ENCODE assay signal across 10 cellular contexts in the genomic region with DNA sequence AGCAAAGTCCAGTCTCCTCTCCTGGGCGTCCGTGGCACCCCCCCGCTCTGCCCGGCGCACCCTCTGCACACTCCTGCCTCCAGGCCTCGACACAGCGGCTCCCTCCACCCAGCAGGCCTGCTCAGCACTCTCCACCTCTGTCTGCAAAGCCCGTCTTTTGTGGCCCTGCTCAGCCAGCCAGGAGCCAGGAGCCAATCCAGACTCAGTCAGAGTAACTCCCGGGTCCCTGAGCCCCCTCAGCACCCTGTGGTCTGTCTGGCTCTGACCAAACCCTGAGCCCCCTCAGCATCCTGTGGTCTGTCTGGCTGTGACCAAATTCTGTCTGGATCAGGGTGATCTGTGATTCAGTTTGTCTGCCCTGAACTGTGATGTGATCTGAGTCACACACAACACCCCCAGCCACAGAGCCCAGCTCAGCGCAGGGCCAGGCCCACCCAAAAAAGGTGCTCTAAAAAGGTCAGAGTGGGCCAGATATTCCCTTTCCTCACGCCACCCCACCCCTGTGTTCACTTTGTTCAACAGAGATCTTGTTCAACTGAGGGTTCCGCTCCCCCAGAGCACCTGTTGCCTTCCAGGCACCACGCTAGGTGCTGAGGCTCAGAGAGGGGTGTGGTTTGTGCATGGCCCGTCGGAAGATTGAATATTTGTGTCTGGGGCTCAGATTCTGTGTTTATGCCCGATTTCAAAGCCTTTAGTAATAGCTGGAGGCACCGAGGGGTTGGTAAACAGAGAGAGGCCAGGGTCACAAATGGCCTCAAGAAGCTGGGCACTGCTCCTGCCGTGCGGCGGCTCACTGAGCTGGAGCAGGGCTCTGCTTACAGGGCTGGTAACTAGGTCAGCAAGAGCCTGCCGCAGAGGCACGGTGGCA. TPM values are rescaled to one million over a fixed set of nuclear protein-coding genes. Genes with fewer than 3 reads are reported as not detected.
A peak's percentile ranks its signal among the peaks of the same experiment; 100 is the strongest.
DNase-seq lines count a peak whose midpoint lies in the region; ATAC-seq and TF ChIP-seq lines count a peak whose summit lies in the region.
"Had no signal": no experiment of that assay in that cellular context is flagged by ENCODE, and none has a peak within 500 bp of the region (broad histone marks: within the 10 kb centered on the region; RNA-seq: fewer than 3 reads in every experiment).

No MANE protein-coding gene starts in this region.

- peaks cover 23% of the 10 kb centered on the region for H3K27me3 Mint-ChIP-seq in stimulated activated naive CD8-positive, alpha-beta T cell treated with anti-CD3 and anti-CD28 coated beads, Interleukin-15, amount 100 ng/mL, for 72 hours

- H3K4me1 ChIP-seq in heart left ventricle, result peaks cover 0 to 20% (median 0%) of the 10 kb centered on the region in 12 donors

- intact Hi-C loops in cardiac septum (cut with DNase I), result no loop called here
- intact Hi-C loops in heart left ventricle (cut with DNase I), result no loop called here

- no peaks in the 10 kb centered on the region for H3K36me3 ChIP-seq in heart left ventricle
- H3K36me3 ChIP-seq: heart right ventricle, WERI-Rb-1 had no signal

- H3K4me3 ChIP-seq in heart left ventricle, result no peak overlapping the region
- H3K4me3 ChIP-seq: heart right ventricle had no signal

- WGBS in heart left ventricle, 4 donors, result 75 to 80% (median 77%) methylated on average over 19 to 22 of the region's 22 CpGs

- in situ Hi-C loops in GM13976 (cut with MboI; ENCODE audit: low sequenced_read_pairs, unreplicated experiment), result no loop called here

- peak overlapping the region in 1 of 2 donors; percentile 89 for H3K27ac Mint-ChIP-seq in stimulated activated naive CD8-positive, alpha-beta T cell treated with anti-CD3 and anti-CD28 coated beads, Interleukin-15, amount 100 ng/mL, for 72 hours

- ATAC-seq in heart left ventricle (no peak), GM21737 (IDR thresholded peaks at IDR 0.05; ENCODE audit: unreplicated experiment) (no peak)
- ATAC-seq in stimulated activated naive CD8-positive, alpha-beta T cell treated with anti-CD3 and anti-CD28 coated beads, Interleukin-15, amount 100 ng/mL, for 72 hours, result peak; percentile 62

- no peak for TF ChIP-seq POLR2A in heart left ventricle (IDR thresholded peaks at IDR 0.05)

- H3K9me3 Mint-ChIP-seq in stimulated activated naive CD8-positive, alpha-beta T cell treated with anti-CD3 and anti-CD28 coated beads, Interleukin-15, amount 100 ng/mL, for 72 hours, result no peaks in the 10 kb centered on the region

- no peak overlapping the region for H3K27ac ChIP-seq in heart left ventricle
- H3K27ac ChIP-seq: WERI-Rb-1 had no signal

- peak overlapping the region; percentile 69 to 85 for H3K4me3 Mint-ChIP-seq in stimulated activated naive CD8-positive, alpha-beta T cell treated with anti-CD3 and anti-CD28 coated beads, Interleukin-15, amount 100 ng/mL, for 72 hours

- DNase-seq in cardiac septum (ENCODE audit: low spot score) (peak; percentile 58), heart left ventricle (no peak), kidney tubule cell (ENCODE audit: low spot score) (peak; percentile 94), GM13976 (ENCODE audit: low spot score) (no peak), NCI-H526 (lab: John Stamatoyannopoulos, UW) (no peak)
- peak; percentile 75 to 77 for DNase-seq in activated T-cell treated with anti-CD3 and anti-CD28 coated beads, Interleukin-2, amount 50 U/mL, for 48 hours
- peak; percentile 66 to 70 for DNase-seq in stimulated activated naive CD8-positive, alpha-beta T cell treated with anti-CD3 and anti-CD28 coated beads, Interleukin-15, amount 100 ng/mL, for 72 hours
- DNase-seq: heart right ventricle, WERI-Rb-1 had no signal

- H3K9me3 ChIP-seq in heart left ventricle, result no peaks in the 10 kb centered on the region
- H3K9me3 ChIP-seq: heart right ventricle had no signal

- TF ChIP-seq CTCF in heart left ventricle (IDR thresholded peaks at IDR 0.05) (no peak), GM13976 (IDR thresholded peaks at IDR 0.05; ENCODE audit: borderline replicate concordance, control extremely low read depth, extremely low read depth, insufficient read depth, missing control alignments) (no peak)

- H3K27me3 ChIP-seq in heart left ventricle, result no peaks in the 10 kb centered on the region
- H3K27me3 ChIP-seq: heart right ventricle had no signal

- peaks cover 82% of the 10 kb centered on the region for H3K4me1 Mint-ChIP-seq in stimulated activated naive CD8-positive, alpha-beta T cell treated with anti-CD3 and anti-CD28 coated beads, Interleukin-15, amount 100 ng/mL, for 72 hours

RNA-seq across cellular contexts. Expression of gene ITGAE, which starts 5.9 kb away (rescaled TPM):
- total RNA-seq in cardiac septum (20.3 TPM), heart left ventricle (10 to 100 TPM in 8 of 9 donors, 1 to 10 TPM in 1; 7.1 to 17.1 (median 15.3) TPM)
- polyA plus RNA-seq in heart left ventricle, result 10 to 100 TPM; 15.3 to 32.9 TPM

RNA-seq across cellular contexts. Expression of gene NCBP3, which starts 50.9 kb away (rescaled TPM):
- total RNA-seq in cardiac septum (32.8 TPM), heart left ventricle (10 to 100 TPM; 10.6 to 26.4 (median 21.6) TPM)
- polyA plus RNA-seq in heart left ventricle, result 10 to 100 TPM; 10.4 to 20.2 TPM

Comparison
In these comparisons a context has a peak if more than half of its experiments do, and no peak if none do; other contexts are left out.
1. DNase-seq: peak in cardiac septum (single experiment), activated T-cell treated with anti-CD3 and anti-CD28 coated beads, Interleukin-2, amount 50 U/mL, for 48 hours (2 of 2), kidney tubule cell (single experiment) and stimulated activated naive CD8-positive, alpha-beta T cell treated with anti-CD3 and anti-CD28 coated beads, Interleukin-15, amount 100 ng/mL, for 72 hours (2 of 2); none in heart left ventricle (0 of 5), GM13976 (single experiment) and NCI-H526 (0 of 2).